In genomic region chr11:132623496-132623895, GRCh38 we compare ENCODE assay signal across 21 cellular contexts.
DNase-seq lines count a peak whose midpoint lies in the region; ATAC-seq and FAIRE-seq lines count a peak whose summit lies in the region.
"Had no signal": no experiment of that assay in that cellular context is flagged by ENCODE, and none has a peak within 500 bp of the region (broad histone marks: within the 10 kb centered on the region; RNA-seq: fewer than 3 reads in every experiment).

No MANE protein-coding gene starts in this region.

- no peaks in the 10 kb centered on the region for H3K36me3 Mint-ChIP-seq in activated naive CD8-positive, alpha-beta T cell treated with anti-CD3 and anti-CD28 coated beads for 36 hours
- H3K36me3 Mint-ChIP-seq: CD4-positive, CD25-positive, alpha-beta regulatory T cell had no signal

- no peak for FAIRE-seq in RCC 7860 (lab: Jason Lieb, UNC)
- FAIRE-seq: GM12878 had no signal

- peak; percentile 80 for DNase-seq in DMS79 treated with DMSO at 0.1 percent for 48 hours (lab: John Stamatoyannopoulos, UW)
- peak; percentile 61 for DNase-seq in NCI-H1092 (lab: John Stamatoyannopoulos, UW)
- DNase-seq in NCI-H524 (lab: John Stamatoyannopoulos, UW): peak; percentile 28 to 73
- peak; percentile 11 for DNase-seq in myocyte (ENCODE audit: low read depth)
- DNase-seq in RCC 7860 (ENCODE audit: low spot score): no peak
- no peak for DNase-seq in activated naive CD8-positive, alpha-beta T cell treated with anti-CD3 and anti-CD28 coated beads for 36 hours
- DNase-seq: Caco-2; CD4-positive, CD25-positive, alpha-beta regulatory T cell; DND-41; GDM1; GM23248; HCEC 1CT; KBM-7; NCI-H1048; NCI-H187 treated with DMSO at 0.1 percent for 48 hours; NCI-H2171 treated with DMSO at 0.1 percent for 48 hours; NK-92 treated with Interleukin-12 subunit alpha and Interleukin-12 subunit beta, amount 100 ng/mL, for 24 hours; T-helper 17 cell had no signal

- no peak overlapping the region for H3K4me3 Mint-ChIP-seq in activated naive CD8-positive, alpha-beta T cell treated with anti-CD3 and anti-CD28 coated beads for 36 hours
- H3K4me3 Mint-ChIP-seq: B cell; CD4-positive, CD25-positive, alpha-beta regulatory T cell; T-helper 17 cell had no signal

- H3K27ac Mint-ChIP-seq in activated naive CD8-positive, alpha-beta T cell treated with anti-CD3 and anti-CD28 coated beads for 36 hours: no peak overlapping the region
- H3K27ac Mint-ChIP-seq: B cell; CD4-positive, CD25-positive, alpha-beta regulatory T cell; T-helper 17 cell had no signal

- no peak for ATAC-seq in HG02571 (IDR thresholded peaks at IDR 0.05; ENCODE audit: unreplicated experiment)
- ATAC-seq: GM12878, T-helper 17 cell had no signal

- no peaks in the 10 kb centered on the region for H3K9me3 Mint-ChIP-seq in activated naive CD8-positive, alpha-beta T cell treated with anti-CD3 and anti-CD28 coated beads for 36 hours

- H3K27me3 Mint-ChIP-seq in activated naive CD8-positive, alpha-beta T cell treated with anti-CD3 and anti-CD28 coated beads for 36 hours: no peaks in the 10 kb centered on the region
- H3K27me3 Mint-ChIP-seq: B cell; CD4-positive, CD25-positive, alpha-beta regulatory T cell; T-helper 17 cell had no signal

- H3K4me1 Mint-ChIP-seq in activated naive CD8-positive, alpha-beta T cell treated with anti-CD3 and anti-CD28 coated beads for 36 hours: no peaks in the 10 kb centered on the region
- H3K4me1 Mint-ChIP-seq: B cell; CD4-positive, CD25-positive, alpha-beta regulatory T cell; T-helper 17 cell had no signal

Comparison
In these comparisons a context has a peak if more than half of its experiments do, and no peak if none do; other contexts are left out.
1. DNase-seq: peak in DMS79 treated with DMSO at 0.1 percent for 48 hours (single experiment), NCI-H1092 (single experiment), NCI-H524 (2 of 2) and myocyte (single experiment); none in RCC 7860 (single experiment) and activated naive CD8-positive, alpha-beta T cell treated with anti-CD3 and anti-CD28 coated beads for 36 hours (single experiment).